ENCODE assay signal across 1 cellular context in genomic region chr9:78300209-78300608, GRCh38.
TF ChIP-seq lines count a peak whose summit lies in the region.

No MANE protein-coding gene starts in this region.

TF ChIP-seq in GM23338, 12 proteins besides CTCF, POLR2A, EP300 and RAD21 (continued from another document):
- no peak for TF ChIP-seq ZNF462 (CRISPR knock-in tag; IDR thresholded peaks at IDR 0.05)
- no peak for TF ChIP-seq JUNB (IDR thresholded peaks at IDR 0.05; ENCODE audit: unreplicated experiment)
- TF ChIP-seq ZNF331 (CRISPR knock-in tag; IDR thresholded peaks at IDR 0.05; ENCODE audit: low read depth) = no peak
- no peak for TF ChIP-seq STAT1 (IDR thresholded peaks at IDR 0.05; ENCODE audit: unreplicated experiment)
- TF ChIP-seq, protein P1, sequence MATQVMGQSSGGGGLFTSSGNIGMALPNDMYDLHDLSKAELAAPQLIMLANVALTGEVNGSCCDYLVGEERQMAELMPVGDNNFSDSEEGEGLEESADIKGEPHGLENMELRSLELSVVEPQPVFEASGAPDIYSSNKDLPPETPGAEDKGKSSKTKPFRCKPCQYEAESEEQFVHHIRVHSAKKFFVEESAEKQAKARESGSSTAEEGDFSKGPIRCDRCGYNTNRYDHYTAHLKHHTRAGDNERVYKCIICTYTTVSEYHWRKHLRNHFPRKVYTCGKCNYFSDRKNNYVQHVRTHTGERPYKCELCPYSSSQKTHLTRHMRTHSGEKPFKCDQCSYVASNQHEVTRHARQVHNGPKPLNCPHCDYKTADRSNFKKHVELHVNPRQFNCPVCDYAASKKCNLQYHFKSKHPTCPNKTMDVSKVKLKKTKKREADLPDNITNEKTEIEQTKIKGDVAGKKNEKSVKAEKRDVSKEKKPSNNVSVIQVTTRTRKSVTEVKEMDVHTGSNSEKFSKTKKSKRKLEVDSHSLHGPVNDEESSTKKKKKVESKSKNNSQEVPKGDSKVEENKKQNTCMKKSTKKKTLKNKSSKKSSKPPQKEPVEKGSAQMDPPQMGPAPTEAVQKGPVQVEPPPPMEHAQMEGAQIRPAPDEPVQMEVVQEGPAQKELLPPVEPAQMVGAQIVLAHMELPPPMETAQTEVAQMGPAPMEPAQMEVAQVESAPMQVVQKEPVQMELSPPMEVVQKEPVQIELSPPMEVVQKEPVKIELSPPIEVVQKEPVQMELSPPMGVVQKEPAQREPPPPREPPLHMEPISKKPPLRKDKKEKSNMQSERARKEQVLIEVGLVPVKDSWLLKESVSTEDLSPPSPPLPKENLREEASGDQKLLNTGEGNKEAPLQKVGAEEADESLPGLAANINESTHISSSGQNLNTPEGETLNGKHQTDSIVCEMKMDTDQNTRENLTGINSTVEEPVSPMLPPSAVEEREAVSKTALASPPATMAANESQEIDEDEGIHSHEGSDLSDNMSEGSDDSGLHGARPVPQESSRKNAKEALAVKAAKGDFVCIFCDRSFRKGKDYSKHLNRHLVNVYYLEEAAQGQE (IDR thresholded peaks at IDR 0.05; ENCODE audit: unreplicated experiment) = no peak
